Comparison of ENCODE assay signal across 11 cellular contexts in genomic region chr16:88957887-88958577, GRCh38. TPM values are rescaled to one million over a fixed set of nuclear protein-coding genes. Genes with fewer than 3 reads are reported as not detected.
DNase-seq lines count a peak whose midpoint lies in the region; ATAC-seq and TF ChIP-seq lines count a peak whose summit lies in the region.
"Had no signal": no experiment of that assay in that cellular context is flagged by ENCODE, and none has a peak within 500 bp of the region (broad histone marks: within the 10 kb centered on the region; RNA-seq: fewer than 3 reads in every experiment).

No MANE protein-coding gene starts in this region.

- no peaks in the 10 kb centered on the region for H3K9me3 Mint-ChIP-seq in activated CD4-positive, alpha-beta memory T cell treated with anti-CD3 and anti-CD28 coated beads for 36 hours
- H3K9me3 Mint-ChIP-seq: GM23338 had no signal

- H3K27me3 ChIP-seq in left lung (peaks cover 0 to 27% of the 10 kb centered on the region in 2 donors), upper lobe of right lung (peaks cover 5% of the 10 kb centered on the region), sigmoid colon (peaks cover 5 to 35% (median 19%) of the 10 kb centered on the region in 3 donors)

- peaks cover 24% of the 10 kb centered on the region for H3K27me3 Mint-ChIP-seq in activated CD4-positive, alpha-beta memory T cell treated with anti-CD3 and anti-CD28 coated beads for 36 hours

- no peak for TF ChIP-seq EP300 in sigmoid colon (IDR thresholded peaks at IDR 0.05)

- DNase-seq in stimulated activated CD4-positive, alpha-beta T cell treated with anti-CD3 and anti-CD28 coated beads, Interleukin-4, amount 100 ng/mL, for 24 hours, result peak; percentile 16
- no peak for DNase-seq in stimulated activated CD4-positive, alpha-beta T cell treated with anti-CD3 and anti-CD28 coated beads, Interleukin-12 subunit alpha, Interleukin-12 subunit beta, amount 100 ng/mL, for 4 hours
- DNase-seq in activated CD4-positive, alpha-beta memory T cell treated with anti-CD3 and anti-CD28 coated beads for 36 hours, result peak; percentile 40
- DNase-seq in left lung (peak; percentile 70 to 90), upper lobe of right lung (no peak), HUDEP-2 (lab: John Stamatoyannopoulos, UW; ENCODE audit: unreplicated experiment in 76 of 76) (no peak), sigmoid colon (no peak), GOT3 (lab: John Stamatoyannopoulos, UW) (no peak)
- DNase-seq: BE2C, NCI-H526 treated with DMSO at 0.1 percent for 48 hours had no signal

- POLR2A ChIA-PET in activated CD4-positive, alpha-beta memory T cell treated with anti-CD3 and anti-CD28 coated beads for 36 hours (lab: Charles Lee), result interaction anchor here (1.3 kb wide), 1 partner anchor 74 kb away, joined by 4 read pairs; no protein-coding TSS in a partner anchor

- no peak overlapping the region for H3K27ac Mint-ChIP-seq in activated CD4-positive, alpha-beta memory T cell treated with anti-CD3 and anti-CD28 coated beads for 36 hours
- H3K27ac Mint-ChIP-seq: GM23338 had no signal

- TF ChIP-seq POLR2A in sigmoid colon (IDR thresholded peaks at IDR 0.05), result no peak

- 55 to 71% methylated on average over 25 of the region's 25 CpGs for WGBS in sigmoid colon, 2 donors

- CTCF ChIA-PET in activated CD4-positive, alpha-beta memory T cell treated with anti-CD3 and anti-CD28 coated beads for 36 hours (lab: Charles Lee), result no interaction called here

- H3K36me3 ChIP-seq in left lung (no peaks in the 10 kb centered on the region), upper lobe of right lung (no peaks in the 10 kb centered on the region), sigmoid colon (no peaks in the 10 kb centered on the region)
- H3K36me3 ChIP-seq: BE2C had no signal

- H3K4me1 ChIP-seq in left lung, result peaks cover 0 to 32% of the 10 kb centered on the region in 2 donors
- H3K4me1 ChIP-seq in upper lobe of right lung, result peaks cover 12% of the 10 kb centered on the region
- H3K4me1 ChIP-seq in sigmoid colon, result no peaks in the 10 kb centered on the region
- H3K4me1 ChIP-seq: BE2C had no signal

- H3K36me3 Mint-ChIP-seq in activated CD4-positive, alpha-beta memory T cell treated with anti-CD3 and anti-CD28 coated beads for 36 hours, result no peaks in the 10 kb centered on the region

- peak overlapping the region in 1 of 2 donors; percentile 21 for H3K4me3 ChIP-seq in left lung
- H3K4me3 ChIP-seq in upper lobe of right lung, result no peak overlapping the region
- H3K4me3 ChIP-seq in sigmoid colon, result no peak overlapping the region
- H3K4me3 ChIP-seq: GM23338 had no signal

- intact Hi-C loops in activated CD4-positive, alpha-beta memory T cell treated with anti-CD3 and anti-CD28 coated beads for 36 hours (cut with micrococcal nuclease), result no loop called here
- intact Hi-C loops in left lung (cut with DNase I), result no loop called here
- intact Hi-C loops in upper lobe of right lung (cut with DNase I), result no loop called here
- intact Hi-C loops in sigmoid colon (cut with DNase I), result no loop called here

- TF ChIP-seq CTCF in left lung (IDR thresholded peaks at IDR 0.05) (no peak), upper lobe of right lung (IDR thresholded peaks at IDR 0.05) (no peak), sigmoid colon (IDR thresholded peaks at IDR 0.05) (no peak)

- H3K9me3 ChIP-seq in left lung (no peaks in the 10 kb centered on the region), upper lobe of right lung (no peaks in the 10 kb centered on the region), sigmoid colon (no peaks in the 10 kb centered on the region)
- H3K9me3 ChIP-seq: BE2C had no signal

- H3K4me3 Mint-ChIP-seq in activated CD4-positive, alpha-beta memory T cell treated with anti-CD3 and anti-CD28 coated beads for 36 hours, result no peak overlapping the region
- H3K4me3 Mint-ChIP-seq: GM23338 had no signal

- ATAC-seq in left lung (peak; percentile 65), upper lobe of right lung (peak; percentile 84)
- ATAC-seq: GM23338 had no signal

- H3K27ac ChIP-seq in left lung (peak overlapping the region in 1 of 2 donors; percentile 79), upper lobe of right lung (no peak overlapping the region), sigmoid colon (no peak overlapping the region)

- peaks cover 16% of the 10 kb centered on the region for H3K4me1 Mint-ChIP-seq in activated CD4-positive, alpha-beta memory T cell treated with anti-CD3 and anti-CD28 coated beads for 36 hours (ENCODE audit: low read depth)
- H3K4me1 Mint-ChIP-seq: GM23338 had no signal

RNA-seq across cellular contexts. Expression of gene CBFA2T3, which starts 19.0 kb away (rescaled TPM):
- total RNA-seq in activated CD4-positive, alpha-beta memory T cell treated with anti-CD3 and anti-CD28 coated beads for 36 hours, result under 1 TPM in 1 of 2 experiments, not detected in 1; 0.12 TPM
- total RNA-seq in left lung, result 10 to 100 TPM in 1 of 2 donors, 1 to 10 TPM in 1; 8.9 to 10.4 TPM
- total RNA-seq in upper lobe of right lung, result 19.0 TPM
- 10 to 100 TPM in 1 of 4 donors, 1 to 10 TPM in 2, under 1 TPM in 1; 0.95 to 26.8 (median 3.4) TPM for total RNA-seq in sigmoid colon
- polyA plus RNA-seq in sigmoid colon, result 1 to 10 TPM; 4.2 to 9.8 (median 7.2) TPM

Comparison
In these comparisons a context has a peak if more than half of its experiments do, and no peak if none do; other contexts are left out.
1. DNase-seq: peak in stimulated activated CD4-positive, alpha-beta T cell treated with anti-CD3 and anti-CD28 coated beads, Interleukin-4, amount 100 ng/mL, for 24 hours (single experiment), activated CD4-positive, alpha-beta memory T cell treated with anti-CD3 and anti-CD28 coated beads for 36 hours (single experiment) and left lung (2 of 2); none in stimulated activated CD4-positive, alpha-beta T cell treated with anti-CD3 and anti-CD28 coated beads, Interleukin-12 subunit alpha, Interleukin-12 subunit beta, amount 100 ng/mL, for 4 hours (single experiment), upper lobe of right lung (single experiment), HUDEP-2 (0 of 76), sigmoid colon (single experiment) and GOT3 (single experiment).